1 cellular context compared by ENCODE assay signal in the genomic region with DNA sequence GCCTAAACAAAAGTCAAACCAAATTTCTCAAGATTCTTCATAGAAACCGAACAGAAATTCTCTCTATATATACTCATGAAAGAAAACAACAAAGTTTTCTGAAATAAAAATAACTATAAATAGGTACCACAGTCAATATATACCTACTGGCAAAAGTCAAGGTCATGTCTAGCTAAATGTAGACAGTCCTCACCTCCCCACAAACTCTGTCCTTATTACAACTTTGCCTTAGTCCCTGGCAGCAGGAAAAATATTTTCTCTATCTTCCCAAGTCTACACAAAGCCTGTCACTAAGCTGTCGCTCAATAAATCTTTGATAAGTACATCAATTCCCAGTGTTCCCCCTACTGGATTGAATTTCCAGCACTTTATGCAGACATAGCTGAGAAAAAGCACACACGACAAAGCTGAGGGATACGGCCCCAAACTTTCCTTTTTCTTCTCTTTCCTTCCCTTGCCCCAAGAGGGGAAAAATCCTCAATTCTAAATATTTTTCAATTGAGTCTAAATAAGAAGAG.
TF ChIP-seq lines count a peak whose summit lies in the region.

No MANE protein-coding gene starts in this region.

TF ChIP-seq in IMR-90, 13 proteins besides CTCF, POLR2A, EP300 and RAD21:
- TF ChIP-seq MAZ (IDR thresholded peaks at IDR 0.05; ENCODE audit: borderline replicate concordance, low read depth, low read length) = no peak
- TF ChIP-seq RCOR1 (IDR thresholded peaks at IDR 0.05; ENCODE audit: insufficient replicate concordance, low read length) = no peak
- no peak for TF ChIP-seq RFX5 (IDR thresholded peaks at IDR 0.05; ENCODE audit: low read depth, low read length)
- no peak for TF ChIP-seq FOS (IDR thresholded peaks at IDR 0.05; ENCODE audit: low read depth, low read length)
- TF ChIP-seq NFE2L2 (IDR thresholded peaks at IDR 0.05; ENCODE audit: low read depth, low read length) = no peak
- TF ChIP-seq SMC3 (IDR thresholded peaks at IDR 0.05; ENCODE audit: low read depth, low read length) = no peak
- TF ChIP-seq MAFK (IDR thresholded peaks at IDR 0.05; ENCODE audit: low read depth, low read length) = no peak
- TF ChIP-seq CHD1 (IDR thresholded peaks at IDR 0.05; ENCODE audit: low read depth, low read length) = no peak
- TF ChIP-seq, protein P1, sequence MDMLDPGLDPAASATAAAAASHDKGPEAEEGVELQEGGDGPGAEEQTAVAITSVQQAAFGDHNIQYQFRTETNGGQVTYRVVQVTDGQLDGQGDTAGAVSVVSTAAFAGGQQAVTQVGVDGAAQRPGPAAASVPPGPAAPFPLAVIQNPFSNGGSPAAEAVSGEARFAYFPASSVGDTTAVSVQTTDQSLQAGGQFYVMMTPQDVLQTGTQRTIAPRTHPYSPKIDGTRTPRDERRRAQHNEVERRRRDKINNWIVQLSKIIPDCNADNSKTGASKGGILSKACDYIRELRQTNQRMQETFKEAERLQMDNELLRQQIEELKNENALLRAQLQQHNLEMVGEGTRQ (IDR thresholded peaks at IDR 0.05; ENCODE audit: low read depth, low read length) = no peak
- TF ChIP-seq MXI1 (IDR thresholded peaks at IDR 0.05; ENCODE audit: borderline replicate concordance, low read depth, low read length) = no peak
- TF ChIP-seq CEBPB (IDR thresholded peaks at IDR 0.05; ENCODE audit: low read depth, low read length) = no peak
- TF ChIP-seq, protein P2, sequence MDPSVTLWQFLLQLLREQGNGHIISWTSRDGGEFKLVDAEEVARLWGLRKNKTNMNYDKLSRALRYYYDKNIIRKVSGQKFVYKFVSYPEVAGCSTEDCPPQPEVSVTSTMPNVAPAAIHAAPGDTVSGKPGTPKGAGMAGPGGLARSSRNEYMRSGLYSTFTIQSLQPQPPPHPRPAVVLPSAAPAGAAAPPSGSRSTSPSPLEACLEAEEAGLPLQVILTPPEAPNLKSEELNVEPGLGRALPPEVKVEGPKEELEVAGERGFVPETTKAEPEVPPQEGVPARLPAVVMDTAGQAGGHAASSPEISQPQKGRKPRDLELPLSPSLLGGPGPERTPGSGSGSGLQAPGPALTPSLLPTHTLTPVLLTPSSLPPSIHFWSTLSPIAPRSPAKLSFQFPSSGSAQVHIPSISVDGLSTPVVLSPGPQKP (IDR thresholded peaks at IDR 0.05; ENCODE audit: borderline replicate concordance, low read depth, low read length) = no peak
- no peak for TF ChIP-seq BHLHE40 (IDR thresholded peaks at IDR 0.05; ENCODE audit: low read depth, low read length)
